ENCODE assay signal across 22 cellular contexts in genomic region chr3:55439657-55440405, GRCh38. TPM values are rescaled to one million over a fixed set of nuclear protein-coding genes. Genes with fewer than 3 reads are reported as not detected.
A peak's percentile ranks its signal among the peaks of the same experiment; 100 is the strongest.
DNase-seq lines count a peak whose midpoint lies in the region; ATAC-seq and TF ChIP-seq lines count a peak whose summit lies in the region.
"Had no signal": no experiment of that assay in that cellular context is flagged by ENCODE, and none has a peak within 500 bp of the region (broad histone marks: within the 10 kb centered on the region; RNA-seq: fewer than 3 reads in every experiment).

No MANE protein-coding gene starts in this region.

- TF ChIP-seq CTCF in coronary artery (IDR thresholded peaks at IDR 0.05) (no peak), upper lobe of left lung (IDR thresholded peaks at IDR 0.05) (no peak)

- H3K4me3 ChIP-seq in coronary artery (no peak overlapping the region), upper lobe of left lung (no peak overlapping the region)
- H3K4me3 ChIP-seq: BLaER1, GM12878, GM23248 had no signal

- no peaks in the 10 kb centered on the region for H3K36me3 ChIP-seq in upper lobe of left lung
- H3K36me3 ChIP-seq: BLaER1 had no signal

- WGBS in upper lobe of left lung, 2 donors = 76 to 81% methylated on average over 5 of the region's 5 CpGs

- no peaks in the 10 kb centered on the region for H3K9me3 ChIP-seq in upper lobe of left lung
- H3K9me3 ChIP-seq: BLaER1, Caco-2 had no signal

- peak; percentile 26 to 83 for ATAC-seq in upper lobe of left lung (ENCODE audit: low FRiP score in 2 of 2)
- ATAC-seq: CD8-positive, alpha-beta T cell; GM12878; HCT116 had no signal

- H3K27me3 ChIP-seq in upper lobe of left lung = no peaks in the 10 kb centered on the region
- H3K27me3 ChIP-seq: BLaER1 had no signal

- TF ChIP-seq EP300 in upper lobe of left lung (IDR thresholded peaks at IDR 0.05) = no peak

- no peak for TF ChIP-seq POLR2A in upper lobe of left lung (IDR thresholded peaks at IDR 0.05)

- DNase-seq in NCI-H82 (lab: John Stamatoyannopoulos, UW) (peak; percentile 9), NCI-H82 treated with DMSO at 0.1 percent for 48 hours (lab: John Stamatoyannopoulos, UW; ENCODE audit: unreplicated experiment) (no peak), coronary artery (ENCODE audit: low spot score) (peak; percentile 53), left kidney (ENCODE audit: low read depth, low spot score) (peak; percentile 62), upper lobe of left lung (peak in 1 of 2 donors; percentile 46), NCI-H146 treated with DMSO at 0.1 percent for 48 hours (lab: John Stamatoyannopoulos, UW; ENCODE audit: unreplicated experiment) (no peak), GOT3 (lab: John Stamatoyannopoulos, UW) (no peak), NCI-H226 (no peak)
- DNase-seq: Caco-2; CD4-positive, CD25-positive, alpha-beta regulatory T cell; CD8-positive, alpha-beta T cell; DMS 273 treated with DMSO at 0.1 percent for 48 hours; DMS79; GDM1; H9 had no signal

- H3K27ac ChIP-seq in coronary artery = no peak overlapping the region
- H3K27ac ChIP-seq in upper lobe of left lung = no peak overlapping the region
- H3K27ac ChIP-seq: 22Rv1, BLaER1, C4-2B, GM23248 had no signal

- H3K4me1 ChIP-seq in upper lobe of left lung = peaks cover 0 to 6% (median 0%) of the 10 kb centered on the region in 4 donors
- H3K4me1 ChIP-seq: BLaER1, Caco-2 had no signal

RNA-seq across cellular contexts. Expression of gene WNT5A, which starts 47.3 kb away (rescaled TPM):
- total RNA-seq in upper lobe of left lung = 10 to 100 TPM; 22.1 to 36.2 (median 28.0) TPM
- total RNA-seq: B cell; CD4-positive, CD25-positive, alpha-beta regulatory T cell had no signal

Comparison
In these comparisons a context has a peak if more than half of its experiments do, and no peak if none do; other contexts are left out.
1. DNase-seq: peak in NCI-H82 (single experiment), coronary artery (single experiment) and left kidney (single experiment); none in NCI-H82 treated with DMSO at 0.1 percent for 48 hours (single experiment), NCI-H146 treated with DMSO at 0.1 percent for 48 hours (single experiment), GOT3 (single experiment) and NCI-H226 (single experiment).